In genomic region chr6:16758163-16758975, GRCh38 we compare ENCODE assay signal across 8 cellular contexts. TPM values are rescaled to one million over a fixed set of nuclear protein-coding genes. Genes with fewer than 3 reads are reported as not detected.
DNase-seq lines count a peak whose midpoint lies in the region; ATAC-seq and TF ChIP-seq lines count a peak whose summit lies in the region.

No MANE protein-coding gene starts in this region.

- no peaks in the 10 kb centered on the region for H3K9me3 Mint-ChIP-seq in activated CD8-positive, alpha-beta memory T cell treated with anti-CD3 and anti-CD28 coated beads, Interleukin-2, amount 10 ng/mL, durations not matched to agents 7 days and 5 days (ENCODE audit: low read depth)
- no peaks in the 10 kb centered on the region for H3K9me3 Mint-ChIP-seq in endothelial cell (ENCODE audit: unreplicated experiment)

- DNase-seq in activated CD8-positive, alpha-beta memory T cell treated with anti-CD3 and anti-CD28 coated beads, Interleukin-2, amount 10 ng/mL, durations not matched to agents 7 days and 5 days = no peak
- no peak for DNase-seq in activated CD8-positive, alpha-beta memory T cell treated with anti-CD3 and anti-CD28 coated beads, Interleukin-2, amount 50 U/mL, for 4 hours
- DNase-seq in endothelial cell (ENCODE audit: low spot score) (peak; percentile 4), putamen (ENCODE audit: low spot score) (no peak), NCI-H2196 (lab: John Stamatoyannopoulos, UW; ENCODE audit: unreplicated experiment) (no peak)

- H3K27me3 Mint-ChIP-seq in activated CD8-positive, alpha-beta memory T cell treated with anti-CD3 and anti-CD28 coated beads, Interleukin-2, amount 10 ng/mL, durations not matched to agents 7 days and 5 days = no peaks in the 10 kb centered on the region
- peaks cover 5% of the 10 kb centered on the region for H3K27me3 Mint-ChIP-seq in endothelial cell (ENCODE audit: unreplicated experiment)

- H3K36me3 Mint-ChIP-seq in activated CD8-positive, alpha-beta memory T cell treated with anti-CD3 and anti-CD28 coated beads, Interleukin-2, amount 10 ng/mL, durations not matched to agents 7 days and 5 days = peaks cover 26% of the 10 kb centered on the region
- peaks cover 3% of the 10 kb centered on the region for H3K36me3 Mint-ChIP-seq in endothelial cell (ENCODE audit: low read depth, unreplicated experiment)

- TF ChIP-seq CTCF in endothelial cell (IDR thresholded peaks at IDR 0.05; ENCODE audit: unreplicated experiment) (no peak), neutrophil (IDR thresholded peaks at IDR 0.05) (no peak)

- peak overlapping the region; percentile 96 for H3K27ac ChIP-seq in neutrophil

- no peak overlapping the region for H3K27ac Mint-ChIP-seq in activated CD8-positive, alpha-beta memory T cell treated with anti-CD3 and anti-CD28 coated beads, Interleukin-2, amount 10 ng/mL, durations not matched to agents 7 days and 5 days
- H3K27ac Mint-ChIP-seq in endothelial cell (ENCODE audit: unreplicated experiment) = peak overlapping the region; percentile 86

- no peaks in the 10 kb centered on the region for H3K27me3 ChIP-seq in neutrophil

- CTCF ChIA-PET in activated CD8-positive, alpha-beta memory T cell treated with anti-CD3 and anti-CD28 coated beads, Interleukin-2, amount 10 ng/mL, durations not matched to agents 7 days and 5 days (lab: Charles Lee) = interaction anchor here (0.7 to 3.5 kb wide), 12 partner anchors 11 to 426 kb away, joined by 3 to 17 read pairs (median 4); no protein-coding TSS in a partner anchor

- no peak for ATAC-seq in activated CD8-positive, alpha-beta memory T cell treated with anti-CD3 and anti-CD28 coated beads, Interleukin-2, amount 10 ng/mL, durations not matched to agents 7 days and 5 days
- ATAC-seq in GM21619 (IDR thresholded peaks at IDR 0.05; ENCODE audit: unreplicated experiment) = no peak

- H3K9me3 ChIP-seq in neutrophil = no peaks in the 10 kb centered on the region

- H3K4me3 ChIP-seq in neutrophil (ENCODE audit: low read depth in 1 of 2, low read length in 1 of 2) = peak overlapping the region; percentile 80 to 92

- peaks cover 72 to 75% of the 10 kb centered on the region in 2 experiments for H3K4me1 ChIP-seq in neutrophil (ENCODE audit: control insufficient read depth in 1 of 2, insufficient read depth in 1 of 2, low read depth in 1 of 2, low read length in 1 of 2)

- no peaks in the 10 kb centered on the region for H3K36me3 ChIP-seq in neutrophil

- H3K4me3 Mint-ChIP-seq in activated CD8-positive, alpha-beta memory T cell treated with anti-CD3 and anti-CD28 coated beads, Interleukin-2, amount 10 ng/mL, durations not matched to agents 7 days and 5 days = peak overlapping the region; percentile 100
- H3K4me3 Mint-ChIP-seq in endothelial cell (ENCODE audit: unreplicated experiment) = peak overlapping the region; percentile 94

- peaks cover 54% of the 10 kb centered on the region for H3K4me1 Mint-ChIP-seq in activated CD8-positive, alpha-beta memory T cell treated with anti-CD3 and anti-CD28 coated beads, Interleukin-2, amount 10 ng/mL, durations not matched to agents 7 days and 5 days
- H3K4me1 Mint-ChIP-seq in endothelial cell (ENCODE audit: unreplicated experiment) = peaks cover 18% of the 10 kb centered on the region

TF ChIP-seq in PFSK-1, 5 proteins besides CTCF, POLR2A, EP300 and RAD21:
- no peak; the same call in 1 of the 2 replicates for TF ChIP-seq TAF1 (IDR thresholded peaks at IDR 0.05; ENCODE audit: borderline replicate concordance, insufficient read depth, low read length)
- TF ChIP-seq REST (IDR thresholded peaks at IDR 0.05; ENCODE audit: insufficient read depth in 1 of 2, low read depth in 2 of 2, low read length in 2 of 2) = no peak
- TF ChIP-seq SIN3A (IDR thresholded peaks at IDR 0.05; ENCODE audit: borderline replicate concordance, insufficient read depth, low read length) = peak; percentile 34; the same call in 1 of the 2 replicates
- peak; percentile 27; the same call in 1 of the 2 replicates for TF ChIP-seq POLR2AphosphoS5 (IDR thresholded peaks at IDR 0.05; ENCODE audit: low read depth, low read length)

RNA-seq across cellular contexts. Expression of gene ATXN1, which starts 2.9 kb away (rescaled TPM):
- total RNA-seq in activated CD8-positive, alpha-beta memory T cell treated with anti-CD3 and anti-CD28 coated beads, Interleukin-2, amount 10 ng/mL, durations not matched to agents 7 days and 5 days = 100 to 1,000 TPM in 1 of 2 experiments, 10 to 100 TPM in 1; 84.6 to 117 TPM
- 50.9 TPM for polyA plus RNA-seq in PFSK-1 (2012; ENCODE audit: insufficient read length, low read depth)
- 18.7 TPM for total RNA-seq in endothelial cell (ENCODE audit: unreplicated experiment)
